Comparison of ENCODE assay signal across 16 cellular contexts in genomic region chr3:32166654-32167053, GRCh38.
DNase-seq lines count a peak whose midpoint lies in the region; ATAC-seq, FAIRE-seq and TF ChIP-seq lines count a peak whose summit lies in the region.
"Had no signal": no experiment of that assay in that cellular context is flagged by ENCODE, and none has a peak within 500 bp of the region (broad histone marks: within the 10 kb centered on the region; RNA-seq: fewer than 3 reads in every experiment).

No MANE protein-coding gene starts in this region.

- peak; percentile 28 for FAIRE-seq in bronchial epithelial cell (lab: Jason Lieb, UNC)
- FAIRE-seq: G401.6, GM12892, GM19239, H1 had no signal

- TF ChIP-seq CTCF in bronchial epithelial cell (IDR thresholded peaks at IDR 0.05; ENCODE audit: insufficient read depth, low read length, severe bottlenecking) (no peak), nephron (IDR thresholded peaks at IDR 0.05; ENCODE audit: unreplicated experiment in 3 of 3) (no peak), Caco-2 (IDR thresholded peaks at IDR 0.05; ENCODE audit: insufficient read depth in 1 of 2, low read depth in 1 of 2, low read length in 1 of 2, severe bottlenecking in 1 of 2, unreplicated experiment in 1 of 2) (no peak)

- H3K9me3 Mint-ChIP-seq in nephron (peaks cover 15% of the 10 kb centered on the region), Caco-2 (ENCODE audit: unreplicated experiment) (peaks cover 9% of the 10 kb centered on the region)
- H3K9me3 Mint-ChIP-seq in naive thymus-derived CD4-positive, alpha-beta T cell: peaks cover 0 to 22% (median 8%) of the 10 kb centered on the region in 11 donors

- POLR2A ChIA-PET in naive thymus-derived CD4-positive, alpha-beta T cell (lab: Charles Lee): no interaction called here
- POLR2A ChIA-PET in Caco-2 (lab: Charles Lee): no interaction called here

- no peak overlapping the region for H3K27ac ChIP-seq in naive thymus-derived CD4-positive, alpha-beta T cell (ENCODE audit: low read depth, low read length)
- H3K27ac ChIP-seq: GM23248 had no signal

- H3K4me1 ChIP-seq in naive thymus-derived CD4-positive, alpha-beta T cell (ENCODE audit: control insufficient read depth in 2 of 2, insufficient read depth in 2 of 2, low read length in 2 of 2): no peaks in the 10 kb centered on the region
- H3K4me1 ChIP-seq in Caco-2: peaks cover 12% of the 10 kb centered on the region

- peak; percentile 60 for ATAC-seq in left lobe of liver
- no peak for ATAC-seq in naive thymus-derived CD4-positive, alpha-beta T cell

- H3K27ac Mint-ChIP-seq in nephron (peak overlapping the region; percentile 0 to 59 (median 1)), Caco-2 (ENCODE audit: unreplicated experiment) (no peak overlapping the region)
- no peak overlapping the region for H3K27ac Mint-ChIP-seq in naive thymus-derived CD4-positive, alpha-beta T cell
- H3K27ac Mint-ChIP-seq: CD4-positive, alpha-beta memory T cell had no signal

- H3K4me3 ChIP-seq in bronchial epithelial cell (ENCODE audit: low read depth, low read length): no peak overlapping the region
- H3K4me3 ChIP-seq in naive thymus-derived CD4-positive, alpha-beta T cell (ENCODE audit: low read length): no peak overlapping the region
- no peak overlapping the region for H3K4me3 ChIP-seq in Caco-2 (ENCODE audit: low read depth, low read length)
- H3K4me3 ChIP-seq: GM23248 had no signal

- CTCF ChIA-PET in naive thymus-derived CD4-positive, alpha-beta T cell (lab: Charles Lee): no interaction called here
- CTCF ChIA-PET in Caco-2 (lab: Charles Lee): no interaction called here

- H3K27me3 ChIP-seq in bronchial epithelial cell (ENCODE audit: control insufficient read depth, insufficient read depth, low read length) (no peaks in the 10 kb centered on the region), Caco-2 (replicated peaks; ENCODE audit: control insufficient read depth, insufficient read depth, low read length) (no peaks in the 10 kb centered on the region)
- no peaks in the 10 kb centered on the region for H3K27me3 ChIP-seq in naive thymus-derived CD4-positive, alpha-beta T cell (ENCODE audit: control insufficient read depth in 2 of 2, insufficient read depth in 2 of 2, low read length in 2 of 2)

- H3K4me1 Mint-ChIP-seq in nephron (no peaks in the 10 kb centered on the region), Caco-2 (ENCODE audit: low read depth, unreplicated experiment) (peaks cover 13% of the 10 kb centered on the region)
- no peaks in the 10 kb centered on the region for H3K4me1 Mint-ChIP-seq in naive thymus-derived CD4-positive, alpha-beta T cell
- H3K4me1 Mint-ChIP-seq: CD4-positive, alpha-beta memory T cell had no signal

- intact Hi-C loops in naive thymus-derived CD4-positive, alpha-beta T cell (cut with micrococcal nuclease): no loop called here
- intact Hi-C loops in Caco-2 (cut with micrococcal nuclease; ENCODE audit: unreplicated experiment): no loop called here

- no TSS peak for BruUV-seq in Caco-2 (replicated peaks; lab: Mats Ljungman, UMichigan)

- DNase-seq in bronchial epithelial cell (ENCODE audit: low read depth) (no peak), left lobe of liver (ENCODE audit: low spot score) (no peak), Caco-2 (no peak), COR-L47 (lab: John Stamatoyannopoulos, UW) (no peak)
- DNase-seq in naive thymus-derived CD4-positive, alpha-beta T cell: no peak
- DNase-seq: C1 segment of cervical spinal cord; CD4-positive, alpha-beta memory T cell; DND-41; GM23248; H7; HCEC 1CT had no signal

- H3K36me3 Mint-ChIP-seq in nephron (ENCODE audit: low read depth) (peaks cover 27% of the 10 kb centered on the region), Caco-2 (ENCODE audit: insufficient read depth, unreplicated experiment) (no peaks in the 10 kb centered on the region)
- peaks cover 22 to 70% (median 57%) of the 10 kb centered on the region in 5 donors for H3K36me3 Mint-ChIP-seq in naive thymus-derived CD4-positive, alpha-beta T cell

- no peaks in the 10 kb centered on the region for H3K27me3 Mint-ChIP-seq in nephron (ENCODE audit: low read depth)
- H3K27me3 Mint-ChIP-seq in naive thymus-derived CD4-positive, alpha-beta T cell: no peaks in the 10 kb centered on the region
- H3K27me3 Mint-ChIP-seq in Caco-2 (ENCODE audit: insufficient read depth, unreplicated experiment): no peaks in the 10 kb centered on the region
- H3K27me3 Mint-ChIP-seq: CD4-positive, alpha-beta memory T cell had no signal

- H3K36me3 ChIP-seq in bronchial epithelial cell (ENCODE audit: control insufficient read depth, insufficient read depth, low read length): peaks cover 1% of the 10 kb centered on the region
- peaks cover 0 to 48% (median 0%) of the 10 kb centered on the region in 3 experiments for H3K36me3 ChIP-seq in naive thymus-derived CD4-positive, alpha-beta T cell (ENCODE audit: control insufficient read depth in 2 of 3, insufficient read depth in 3 of 3, low read length in 3 of 3)
- H3K36me3 ChIP-seq in Caco-2 (ENCODE audit: control insufficient read depth, insufficient read depth, low read length): no peaks in the 10 kb centered on the region

- H3K4me3 Mint-ChIP-seq in nephron (no peak overlapping the region), Caco-2 (ENCODE audit: unreplicated experiment) (no peak overlapping the region)
- no peak overlapping the region for H3K4me3 Mint-ChIP-seq in naive thymus-derived CD4-positive, alpha-beta T cell
- H3K4me3 Mint-ChIP-seq: CD4-positive, alpha-beta memory T cell had no signal

- peaks cover 0 to 1% (median 0%) of the 10 kb centered on the region in 3 experiments for H3K9me3 ChIP-seq in naive thymus-derived CD4-positive, alpha-beta T cell (ENCODE audit: control insufficient read depth in 2 of 3, low read length in 3 of 3)
- no peaks in the 10 kb centered on the region for H3K9me3 ChIP-seq in Caco-2

Comparison
In these comparisons a context has a peak if more than half of its experiments do, and no peak if none do; other contexts are left out.
1. H3K27ac Mint-ChIP-seq: peak in nephron (3 of 3); none in naive thymus-derived CD4-positive, alpha-beta T cell (0 of 9) and Caco-2 (single experiment).